ENCODE assay signal across 8 cellular contexts in the genomic region with DNA sequence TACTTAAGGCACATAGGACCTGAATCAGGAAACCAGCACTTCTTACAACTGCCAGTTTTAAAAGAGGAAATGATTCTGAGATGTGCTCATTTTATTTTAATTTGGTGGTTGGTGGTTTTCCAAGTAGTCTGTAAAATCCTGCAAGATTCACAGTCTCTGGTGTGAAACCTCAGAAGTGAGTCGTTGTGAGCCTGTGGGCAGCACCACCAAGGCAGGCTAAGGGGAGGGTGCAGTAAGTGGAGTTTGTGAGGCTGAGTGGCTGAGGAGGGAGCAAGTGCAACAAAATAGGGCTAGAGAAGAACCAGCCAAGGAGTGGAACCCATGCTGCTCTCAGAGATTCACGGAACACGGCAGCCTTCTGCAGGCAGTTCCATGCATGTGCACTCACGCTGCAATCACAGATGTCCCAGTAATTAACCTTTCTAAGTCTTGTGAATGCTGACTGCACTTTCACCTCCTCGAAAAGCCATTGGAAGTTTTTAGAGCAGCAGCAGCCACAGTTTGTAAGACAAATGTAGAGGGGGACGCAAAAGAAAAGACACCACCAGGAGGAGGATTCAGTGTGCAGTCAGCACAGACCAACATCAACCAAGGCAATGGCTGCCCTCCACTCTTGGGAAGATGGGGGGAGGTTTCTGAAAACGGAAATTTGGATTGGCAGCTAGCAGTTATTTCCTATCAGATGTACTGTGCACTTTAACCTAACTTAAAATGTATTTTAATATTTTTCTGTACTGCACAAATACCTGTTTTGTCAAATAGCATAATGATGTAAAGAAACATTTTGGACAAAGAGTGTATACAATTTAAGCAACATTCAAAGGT. TPM values are rescaled to one million over a fixed set of nuclear protein-coding genes. Genes with fewer than 3 reads are reported as not detected.
DNase-seq lines count a peak whose midpoint lies in the region; ATAC-seq, FAIRE-seq and TF ChIP-seq lines count a peak whose summit lies in the region.

No MANE protein-coding gene starts in this region.

- FAIRE-seq in GM12891 (lab: Jason Lieb, UNC), result peak; percentile 95

- peak; percentile 55; the same call in 1 of the 2 replicates for TF ChIP-seq POLR2A in GM12891 (IDR thresholded peaks at IDR 0.05; ENCODE audit: low read depth, low read length)

- intact Hi-C loops in posterior vena cava (cut with DNase I), result no loop called here

- peak overlapping the region in 3 of 6 donors; percentile 0 to 19 (median 18) for H3K27ac Mint-ChIP-seq in naive B cell

- peak overlapping the region in 6 of 8 donors; percentile 13 to 77 (median 39) for H3K4me3 Mint-ChIP-seq in naive B cell

- H3K9me3 Mint-ChIP-seq in naive B cell, result no peaks in the 10 kb centered on the region

- peaks cover 5 to 24% of the 10 kb centered on the region in 2 donors for H3K36me3 Mint-ChIP-seq in naive B cell

- DNase-seq in GM12891 (ENCODE audit: insufficient read length, low spot score) (peak; percentile 2), NCI-H2227 treated with DMSO at 0.1 percent for 48 hours (lab: John Stamatoyannopoulos, UW) (peak; percentile 3), activated T-helper 1 cell treated with Interleukin-2 at 50 U/mL for 16 hours (ENCODE audit: low read depth) (peak; percentile 22), naive B cell (peak; percentile 59), left lobe of liver (ENCODE audit: low spot score) (no peak), NCI-H1436 (lab: John Stamatoyannopoulos, UW) (no peak), posterior vena cava (ENCODE audit: low spot score) (no peak)

- H3K4me1 Mint-ChIP-seq in naive B cell, result peaks cover 17 to 25% (median 20%) of the 10 kb centered on the region in 3 donors

- H3K27me3 Mint-ChIP-seq in naive B cell, result peaks cover 0 to 2% (median 0%) of the 10 kb centered on the region in 3 donors

- peak; percentile 86 for ATAC-seq in HG02588 (IDR thresholded peaks at IDR 0.05; ENCODE audit: unreplicated experiment)
- ATAC-seq in naive B cell (ENCODE audit: low read depth in 2 of 2), result peak; percentile 89 to 93
- ATAC-seq in left lobe of liver, result no peak

TF ChIP-seq in GM12891, 5 proteins besides CTCF, POLR2A, EP300 and RAD21:
- TF ChIP-seq POU2F2 (IDR thresholded peaks at IDR 0.05; ENCODE audit: low read depth, low read length) (peak; percentile 38; the same call in 1 of the 2 replicates), SPI1 (IDR thresholded peaks at IDR 0.05; ENCODE audit: low read depth, low read length) (peak; percentile 94), PAX5 (IDR thresholded peaks at IDR 0.05; ENCODE audit: insufficient read depth, low read length, severe bottlenecking) (no peak), POLR2AphosphoS5 (IDR thresholded peaks at IDR 0.05; ENCODE audit: low read depth, low read length) (peak; percentile 77)

RNA-seq across cellular contexts. Expression of gene ESD, which starts 44.9 kb away (rescaled TPM):
- polyA plus RNA-seq in GM12891 (2012; ENCODE audit: low read depth, missing spikeins), result 128 TPM
- 100 to 1,000 TPM in 5 of 6 donors, 10 to 100 TPM in 1; 96.9 to 178 (median 154) TPM for polyA plus RNA-seq in naive B cell (ENCODE audit: low read depth in 6 of 6)
- 66.4 TPM for total RNA-seq in left lobe of liver
- total RNA-seq in posterior vena cava, result 100 to 1,000 TPM; 130 to 141 TPM

Comparison
In these comparisons a context has a peak if more than half of its experiments do, and no peak if none do; other contexts are left out.
1. DNase-seq: peak in GM12891 (single experiment), NCI-H2227 treated with DMSO at 0.1 percent for 48 hours (single experiment), activated T-helper 1 cell treated with Interleukin-2 at 50 U/mL for 16 hours (single experiment) and naive B cell (single experiment); none in left lobe of liver (single experiment), NCI-H1436 (single experiment) and posterior vena cava (single experiment).